17 cellular contexts compared by ENCODE assay signal in the genomic region with DNA sequence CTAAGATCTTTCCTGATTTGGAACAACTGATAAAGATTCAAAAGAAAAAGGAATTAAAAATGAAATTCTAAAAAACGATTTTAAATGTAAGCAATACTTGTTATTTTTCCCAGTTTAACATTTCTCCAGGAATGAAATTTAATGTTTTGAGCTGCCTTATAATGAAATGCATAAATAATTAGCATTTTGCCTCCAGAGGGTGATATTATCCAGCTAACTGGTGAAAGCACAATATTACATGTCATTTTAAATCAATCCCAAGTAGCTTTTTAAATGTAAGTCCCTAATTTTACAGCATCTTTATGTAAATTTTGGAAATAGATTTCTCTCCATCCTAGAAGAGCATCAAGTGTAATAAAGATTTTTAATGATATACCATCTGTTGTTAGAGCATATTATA.
DNase-seq lines count a peak whose midpoint lies in the region; ATAC-seq, FAIRE-seq and TF ChIP-seq lines count a peak whose summit lies in the region.
"Had no signal": no experiment of that assay in that cellular context is flagged by ENCODE, and none has a peak within 500 bp of the region (broad histone marks: within the 10 kb centered on the region; RNA-seq: fewer than 3 reads in every experiment).

No MANE protein-coding gene starts in this region.

- FAIRE-seq in GM12878 (lab: Jason Lieb, UNC), result no peak
- FAIRE-seq: H54 had no signal

- POLR2A ChIA-PET in SK-N-SH (lab: Yijun Ruan, JAX) (no interaction called here), GM12878 (lab: Charles Lee) (no interaction called here)

- H3K9ac ChIP-seq in SK-N-SH (no peak overlapping the region), GM12878 (ENCODE audit: control insufficient read depth, insufficient read depth, low read length) (no peak overlapping the region)
- H3K9ac ChIP-seq: BLaER1 treated with 17β-estradiol and CSF1 and Interleukin-3, amounts not matched to agents 10 nM and 100 nM; GM23248 had no signal

- intact Hi-C loops in GM12878 (cut with micrococcal nuclease; ENCODE audit: unreplicated experiment), result loop anchor here (10.0 kb wide), 1 partner anchor 269 kb away; no protein-coding TSS in a partner anchor
- intact Hi-C loops in upper lobe of right lung (cut with DNase I), result no loop called here

- H3K27me3 ChIP-seq in SK-N-SH (ENCODE audit: insufficient read depth) (no peaks in the 10 kb centered on the region), GM12878 (replicated peaks in 1 of 2; ENCODE audit: control insufficient read depth in 2 of 2, insufficient read depth in 2 of 2, low read length in 1 of 2) (no peaks in the 10 kb centered on the region), upper lobe of right lung (no peaks in the 10 kb centered on the region)
- H3K27me3 ChIP-seq: BLaER1 treated with 17β-estradiol and CSF1 and Interleukin-3, amounts not matched to agents 10 nM and 100 nM had no signal

- TF ChIP-seq RAD21 in SK-N-SH (IDR thresholded peaks at IDR 0.05; ENCODE audit: low read length) (peak; percentile 6; the same call in 1 of the 2 replicates), GM12878 (IDR thresholded peaks at IDR 0.05; ENCODE audit: insufficient read depth, low read depth, low read length) (peak; percentile 52)

- no peak overlapping the region for H3K27ac ChIP-seq in SK-N-SH (ENCODE audit: low read depth in 2 of 2, low read length in 1 of 2)
- H3K27ac ChIP-seq in GM12878 (ENCODE audit: control insufficient read depth, insufficient read depth), result no peak overlapping the region
- no peak overlapping the region for H3K27ac ChIP-seq in upper lobe of right lung
- H3K27ac ChIP-seq: BLaER1 treated with 17β-estradiol and CSF1 and Interleukin-3, amounts not matched to agents 10 nM and 100 nM; GM23248 had no signal

- H3K79me2 ChIP-seq in SK-N-SH (ENCODE audit: insufficient read depth) (no peaks in the 10 kb centered on the region), GM12878 (ENCODE audit: control insufficient read depth, insufficient read depth, low read length) (no peaks in the 10 kb centered on the region)

- H3K4me1 ChIP-seq in SK-N-SH (ENCODE audit: control insufficient read depth in 1 of 2, insufficient read depth in 2 of 2, low read depth in 1 of 2, low read length in 1 of 2) (no peaks in the 10 kb centered on the region), GM12878 (ENCODE audit: control insufficient read depth, insufficient read depth, low read length) (no peaks in the 10 kb centered on the region), upper lobe of right lung (no peaks in the 10 kb centered on the region)
- H3K4me1 ChIP-seq: BLaER1 treated with 17β-estradiol and CSF1 and Interleukin-3, amounts not matched to agents 10 nM and 100 nM had no signal

- 2% methylated on average over 1 of the region's 1 CpG for WGBS in SK-N-SH (ENCODE audit: low lambda C conversion rate)
- 4% methylated on average over 1 of the region's 1 CpG for WGBS in GM12878 (ENCODE audit: insufficient coverage, insufficient replicate concordance, low lambda C conversion rate, missing lambda C conversion rate)

- in situ Hi-C loops in GM12878 (cut with MboI), result no loop called here

- TF ChIP-seq EP300 in SK-N-SH (IDR thresholded peaks at IDR 0.05; ENCODE audit: borderline replicate concordance in 1 of 2, low read depth in 1 of 2, low read length in 1 of 2) (no peak), GM12878 (IDR thresholded peaks at IDR 0.05; ENCODE audit: borderline replicate concordance in 1 of 2, control insufficient read depth in 1 of 2, low read depth in 2 of 2, low read length in 2 of 2) (no peak)

- RAD21 ChIA-PET in GM12878 (lab: Charles Lee; ENCODE audit: unreplicated experiment), result no interaction called here

- CTCF ChIA-PET in SK-N-SH (lab: Yijun Ruan, JAX), result no interaction called here
- CTCF ChIA-PET in GM12878 (lab: Yijun Ruan, JAX), result interaction anchor here (1.0 kb wide), 1 partner anchor 50 kb away, joined by 4 read pairs; no protein-coding TSS in a partner anchor

- DNase-seq in SK-N-SH, result no peak
- DNase-seq in GM12878 (ENCODE audit: low read depth, low spot score), result no peak
- DNase-seq in upper lobe of right lung, result no peak
- no peak for DNase-seq in SHP77 treated with DMSO at 0.1 percent for 48 hours (lab: John Stamatoyannopoulos, UW)
- no peak for DNase-seq in SW480 (ENCODE audit: low spot score)
- DNase-seq: ACHN; Calu3; CD4-positive, alpha-beta T cell; DND-41; GDM1; GM23248; IMR-90 had no signal

- no peak for TF ChIP-seq POLR2A in GM12878 (IDR thresholded peaks at IDR 0.05; ENCODE audit: low read depth, low read length)

- no peaks in the 10 kb centered on the region for H3K9me3 ChIP-seq in SK-N-SH
- H3K9me3 ChIP-seq in GM12878 (replicated peaks; ENCODE audit: control insufficient read depth, insufficient read depth, low read length), result no peaks in the 10 kb centered on the region
- H3K9me3 ChIP-seq in upper lobe of right lung, result no peaks in the 10 kb centered on the region
- H3K9me3 ChIP-seq: BLaER1 treated with 17β-estradiol and CSF1 and Interleukin-3, amounts not matched to agents 10 nM and 100 nM had no signal

- ATAC-seq in SK-N-SH treated with all-trans-retinoic acid at 6 μM for 48 hours (no peak), GM12878 (no peak), upper lobe of right lung (no peak), GM21447 (IDR thresholded peaks at IDR 0.05; ENCODE audit: unreplicated experiment) (no peak)

- no peaks in the 10 kb centered on the region for H3K36me3 ChIP-seq in SK-N-SH (replicated peaks in 1 of 2; ENCODE audit: control insufficient read depth in 1 of 2, insufficient read depth in 2 of 2, low read length in 1 of 2)
- H3K36me3 ChIP-seq in GM12878 (ENCODE audit: control insufficient read depth in 2 of 2, insufficient read depth in 2 of 2, low read length in 1 of 2), result no peaks in the 10 kb centered on the region
- H3K36me3 ChIP-seq in upper lobe of right lung, result no peaks in the 10 kb centered on the region
- H3K36me3 ChIP-seq: BLaER1 treated with 17β-estradiol and CSF1 and Interleukin-3, amounts not matched to agents 10 nM and 100 nM had no signal

- H3K4me3 ChIP-seq in SK-N-SH (ENCODE audit: low read depth in 2 of 2, low read length in 1 of 2) (no peak overlapping the region), GM12878 (no peak overlapping the region), upper lobe of right lung (no peak overlapping the region)
- H3K4me3 ChIP-seq: BLaER1 treated with 17β-estradiol and CSF1 and Interleukin-3, amounts not matched to agents 10 nM and 100 nM; GM23248 had no signal

- TF ChIP-seq CTCF in SK-N-SH (IDR thresholded peaks at IDR 0.05) (no peak), LNCAP (IDR thresholded peaks at IDR 0.05) (peak; percentile 29; the same call in 1 of the 2 replicates), GM12878 (IDR thresholded peaks at IDR 0.05 in 2 of 3, conservative IDR thresholded peaks at IDR 0.05 in 1 of 3; ENCODE audit: control insufficient read depth in 2 of 3, extremely low read depth in 1 of 3, insufficient read depth in 1 of 3, low read depth in 3 of 3, low read length in 3 of 3) (peak in 1 of 3 experiments; percentile 12; a peak in 1 of 6 replicates), upper lobe of right lung (IDR thresholded peaks at IDR 0.05) (peak; percentile 16)

- no peak overlapping the region for H2AFZ ChIP-seq in SK-N-SH (ENCODE audit: low read depth)
- no peak overlapping the region for H2AFZ ChIP-seq in GM12878 (ENCODE audit: control insufficient read depth, low read depth, low read length)
- H2AFZ ChIP-seq: GM23248 had no signal

- H3K9me2 ChIP-seq in SK-N-SH, result no peaks in the 10 kb centered on the region

- no peaks in the 10 kb centered on the region for H4K20me1 ChIP-seq in SK-N-SH (ENCODE audit: insufficient read depth)
- H4K20me1 ChIP-seq in GM12878 (ENCODE audit: control insufficient read depth, insufficient read depth), result no peaks in the 10 kb centered on the region
- H4K20me1 ChIP-seq: BLaER1 treated with 17β-estradiol and CSF1 and Interleukin-3, amounts not matched to agents 10 nM and 100 nM had no signal

- no peak overlapping the region for H3K4me2 ChIP-seq in SK-N-SH
- H3K4me2 ChIP-seq in GM12878 (ENCODE audit: control insufficient read depth, insufficient read depth), result no peak overlapping the region
- H3K4me2 ChIP-seq: BLaER1 treated with 17β-estradiol and CSF1 and Interleukin-3, amounts not matched to agents 10 nM and 100 nM had no signal

- SMC1A ChIA-PET in GM12878 (lab: Charles Lee; ENCODE audit: uncharacterized antibody, unreplicated experiment), result interaction anchor here (1.1 to 1.2 kb wide), 2 partner anchors 11 to 265 kb away, joined by 3 to 5 read pairs; no protein-coding TSS in a partner anchor

- no TSS peak for BruUV-seq in GM12878 (replicated peaks; lab: Mats Ljungman, UMichigan)

- H3F3A ChIP-seq in SK-N-SH (replicated peaks; ENCODE audit: insufficient read depth), result no peaks in the 10 kb centered on the region

TF ChIP-seq in SK-N-SH treated with all-trans-retinoic acid at 6 μM for 48 hours, 23 proteins besides CTCF, POLR2A, EP300 and RAD21 (continues in another document):
- TF ChIP-seq BACH2 (CRISPR knock-in tag; IDR thresholded peaks at IDR 0.05; ENCODE audit: borderline replicate concordance), result no peak
- TF ChIP-seq CSRNP3 (CRISPR knock-in tag; IDR thresholded peaks at IDR 0.05), result no peak

TF ChIP-seq in GM12878, 131 proteins besides CTCF, POLR2A, EP300 and RAD21:
- no peak for TF ChIP-seq MYB (IDR thresholded peaks at IDR 0.05; ENCODE audit: borderline replicate concordance, low read depth, low read length)
- no peak for TF ChIP-seq JUNB (IDR thresholded peaks at IDR 0.05)
- no peak for TF ChIP-seq MEF2B (IDR thresholded peaks at IDR 0.05; ENCODE audit: partially characterized antibody, poor library complexity, severe bottlenecking)
- TF ChIP-seq RELA (IDR thresholded peaks at IDR 0.05; ENCODE audit: borderline replicate concordance, partially characterized antibody), result no peak
- no peak for TF ChIP-seq EED (IDR thresholded peaks at IDR 0.05; ENCODE audit: low read depth)
- TF ChIP-seq KLF5 (IDR thresholded peaks at IDR 0.05; ENCODE audit: partially characterized antibody), result no peak
- TF ChIP-seq, protein P1, sequence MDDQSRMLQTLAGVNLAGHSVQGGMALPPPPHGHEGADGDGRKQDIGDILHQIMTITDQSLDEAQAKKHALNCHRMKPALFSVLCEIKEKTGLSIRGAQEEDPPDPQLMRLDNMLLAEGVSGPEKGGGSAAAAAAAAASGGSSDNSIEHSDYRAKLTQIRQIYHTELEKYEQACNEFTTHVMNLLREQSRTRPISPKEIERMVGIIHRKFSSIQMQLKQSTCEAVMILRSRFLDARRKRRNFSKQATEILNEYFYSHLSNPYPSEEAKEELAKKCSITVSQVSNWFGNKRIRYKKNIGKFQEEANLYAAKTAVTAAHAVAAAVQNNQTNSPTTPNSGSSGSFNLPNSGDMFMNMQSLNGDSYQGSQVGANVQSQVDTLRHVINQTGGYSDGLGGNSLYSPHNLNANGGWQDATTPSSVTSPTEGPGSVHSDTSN (IDR thresholded peaks at IDR 0.05; ENCODE audit: insufficient replicate concordance, low read depth, low read length), result no peak
TF ChIP-seq in GM12878: peak in this region for 0.

Comparison
In these comparisons a context has a peak if more than half of its experiments do, and no peak if none do; other contexts are left out.
1. Of the 26 proteins assayed by ChIP-seq in both GM12878 and SK-N-SH: peak only in GM12878: none; only in SK-N-SH: none; in both: RAD21; in neither: 24; mixed calls (peak in some experiments, not most) for 1.